2 cellular contexts compared by ENCODE assay signal in the genomic region with DNA sequence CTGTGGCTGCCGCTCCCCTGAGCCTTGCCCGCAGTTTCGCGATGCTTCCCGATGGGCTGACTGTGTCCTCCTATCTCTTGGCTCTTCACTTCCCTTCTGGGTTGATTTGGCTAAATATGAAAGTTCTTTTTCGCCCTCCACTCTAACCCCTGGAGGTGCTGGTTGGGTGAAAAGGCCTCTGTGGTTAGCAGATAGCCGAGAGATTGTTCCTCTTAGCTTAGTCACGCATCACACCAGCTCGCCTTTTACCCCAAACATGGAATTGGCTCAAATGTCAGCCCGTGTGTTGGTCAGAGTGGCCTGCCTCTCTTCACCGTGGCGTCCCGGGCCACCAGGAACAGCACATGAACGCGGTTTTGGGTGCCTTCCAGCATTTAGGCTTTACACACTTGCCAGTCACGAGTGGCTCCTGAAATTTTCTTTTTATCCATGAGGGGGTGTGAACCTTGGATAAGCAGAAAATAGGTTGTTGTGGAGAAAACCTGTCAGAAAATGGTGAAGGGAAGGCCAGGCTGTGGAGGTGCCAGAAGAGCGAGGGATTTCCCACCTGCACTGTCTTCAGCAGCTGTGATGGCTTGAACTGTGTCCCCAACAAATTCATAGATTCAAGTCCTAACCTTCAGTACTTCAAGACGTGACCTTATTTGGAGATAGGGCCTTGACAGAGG.
TF ChIP-seq lines count a peak whose summit lies in the region.

No MANE protein-coding gene starts in this region.

TF ChIP-seq in IMR-90, 13 proteins besides CTCF, POLR2A, EP300 and RAD21:
- no peak for TF ChIP-seq FOS (IDR thresholded peaks at IDR 0.05; ENCODE audit: low read depth, low read length)
- TF ChIP-seq MAFK (IDR thresholded peaks at IDR 0.05; ENCODE audit: low read depth, low read length), result no peak
- no peak for TF ChIP-seq MXI1 (IDR thresholded peaks at IDR 0.05; ENCODE audit: borderline replicate concordance, low read depth, low read length)
- TF ChIP-seq USF2 (IDR thresholded peaks at IDR 0.05; ENCODE audit: low read depth, low read length), result no peak
- no peak for TF ChIP-seq MAZ (IDR thresholded peaks at IDR 0.05; ENCODE audit: borderline replicate concordance, low read depth, low read length)
- no peak for TF ChIP-seq CEBPB (IDR thresholded peaks at IDR 0.05; ENCODE audit: low read depth, low read length)
- TF ChIP-seq ELK1 (IDR thresholded peaks at IDR 0.05; ENCODE audit: borderline replicate concordance, low read depth, low read length), result no peak
TF ChIP-seq in IMR-90: peak in this region for 0.

TF ChIP-seq in SK-N-SH, 30 proteins besides CTCF, POLR2A, EP300 and RAD21:
- TF ChIP-seq GATA2 (CRISPR knock-in tag; IDR thresholded peaks at IDR 0.05) (no peak), SIN3A (IDR thresholded peaks at IDR 0.05; ENCODE audit: borderline replicate concordance, low read depth, low read length) (no peak), JUND (IDR thresholded peaks at IDR 0.05) (no peak), FOXM1 (IDR thresholded peaks at IDR 0.05; ENCODE audit: low read depth) (no peak), RCOR1 (IDR thresholded peaks at IDR 0.05; ENCODE audit: low read length) (no peak), MEF2A (IDR thresholded peaks at IDR 0.05; ENCODE audit: borderline replicate concordance, low read depth) (no peak), FOXJ3 (CRISPR knock-in tag; IDR thresholded peaks at IDR 0.05) (no peak), USF2 (IDR thresholded peaks at IDR 0.05; ENCODE audit: borderline replicate concordance, low read depth, low read length) (no peak), RFX5 (IDR thresholded peaks at IDR 0.05; ENCODE audit: low read length) (no peak), MXI1 (IDR thresholded peaks at IDR 0.05; ENCODE audit: low read depth, low read length) (no peak), FOSL2 (IDR thresholded peaks at IDR 0.05; ENCODE audit: borderline replicate concordance, low read depth) (no peak)
- TF ChIP-seq, protein P1, sequence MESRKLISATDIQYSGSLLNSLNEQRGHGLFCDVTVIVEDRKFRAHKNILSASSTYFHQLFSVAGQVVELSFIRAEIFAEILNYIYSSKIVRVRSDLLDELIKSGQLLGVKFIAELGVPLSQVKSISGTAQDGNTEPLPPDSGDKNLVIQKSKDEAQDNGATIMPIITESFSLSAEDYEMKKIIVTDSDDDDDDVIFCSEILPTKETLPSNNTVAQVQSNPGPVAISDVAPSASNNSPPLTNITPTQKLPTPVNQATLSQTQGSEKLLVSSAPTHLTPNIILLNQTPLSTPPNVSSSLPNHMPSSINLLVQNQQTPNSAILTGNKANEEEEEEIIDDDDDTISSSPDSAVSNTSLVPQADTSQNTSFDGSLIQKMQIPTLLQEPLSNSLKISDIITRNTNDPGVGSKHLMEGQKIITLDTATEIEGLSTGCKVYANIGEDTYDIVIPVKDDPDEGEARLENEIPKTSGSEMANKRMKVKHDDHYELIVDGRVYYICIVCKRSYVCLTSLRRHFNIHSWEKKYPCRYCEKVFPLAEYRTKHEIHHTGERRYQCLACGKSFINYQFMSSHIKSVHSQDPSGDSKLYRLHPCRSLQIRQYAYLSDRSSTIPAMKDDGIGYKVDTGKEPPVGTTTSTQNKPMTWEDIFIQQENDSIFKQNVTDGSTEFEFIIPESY (IDR thresholded peaks at IDR 0.05; ENCODE audit: borderline replicate concordance, low read depth), result no peak
- TF ChIP-seq, protein P2, sequence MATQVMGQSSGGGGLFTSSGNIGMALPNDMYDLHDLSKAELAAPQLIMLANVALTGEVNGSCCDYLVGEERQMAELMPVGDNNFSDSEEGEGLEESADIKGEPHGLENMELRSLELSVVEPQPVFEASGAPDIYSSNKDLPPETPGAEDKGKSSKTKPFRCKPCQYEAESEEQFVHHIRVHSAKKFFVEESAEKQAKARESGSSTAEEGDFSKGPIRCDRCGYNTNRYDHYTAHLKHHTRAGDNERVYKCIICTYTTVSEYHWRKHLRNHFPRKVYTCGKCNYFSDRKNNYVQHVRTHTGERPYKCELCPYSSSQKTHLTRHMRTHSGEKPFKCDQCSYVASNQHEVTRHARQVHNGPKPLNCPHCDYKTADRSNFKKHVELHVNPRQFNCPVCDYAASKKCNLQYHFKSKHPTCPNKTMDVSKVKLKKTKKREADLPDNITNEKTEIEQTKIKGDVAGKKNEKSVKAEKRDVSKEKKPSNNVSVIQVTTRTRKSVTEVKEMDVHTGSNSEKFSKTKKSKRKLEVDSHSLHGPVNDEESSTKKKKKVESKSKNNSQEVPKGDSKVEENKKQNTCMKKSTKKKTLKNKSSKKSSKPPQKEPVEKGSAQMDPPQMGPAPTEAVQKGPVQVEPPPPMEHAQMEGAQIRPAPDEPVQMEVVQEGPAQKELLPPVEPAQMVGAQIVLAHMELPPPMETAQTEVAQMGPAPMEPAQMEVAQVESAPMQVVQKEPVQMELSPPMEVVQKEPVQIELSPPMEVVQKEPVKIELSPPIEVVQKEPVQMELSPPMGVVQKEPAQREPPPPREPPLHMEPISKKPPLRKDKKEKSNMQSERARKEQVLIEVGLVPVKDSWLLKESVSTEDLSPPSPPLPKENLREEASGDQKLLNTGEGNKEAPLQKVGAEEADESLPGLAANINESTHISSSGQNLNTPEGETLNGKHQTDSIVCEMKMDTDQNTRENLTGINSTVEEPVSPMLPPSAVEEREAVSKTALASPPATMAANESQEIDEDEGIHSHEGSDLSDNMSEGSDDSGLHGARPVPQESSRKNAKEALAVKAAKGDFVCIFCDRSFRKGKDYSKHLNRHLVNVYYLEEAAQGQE (IDR thresholded peaks at IDR 0.05; ENCODE audit: low read depth, low read length), result no peak
- TF ChIP-seq, protein P3, sequence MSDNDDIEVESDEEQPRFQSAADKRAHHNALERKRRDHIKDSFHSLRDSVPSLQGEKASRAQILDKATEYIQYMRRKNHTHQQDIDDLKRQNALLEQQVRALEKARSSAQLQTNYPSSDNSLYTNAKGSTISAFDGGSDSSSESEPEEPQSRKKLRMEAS (IDR thresholded peaks at IDR 0.05; ENCODE audit: low read depth), result no peak
- TF ChIP-seq, protein P4, sequence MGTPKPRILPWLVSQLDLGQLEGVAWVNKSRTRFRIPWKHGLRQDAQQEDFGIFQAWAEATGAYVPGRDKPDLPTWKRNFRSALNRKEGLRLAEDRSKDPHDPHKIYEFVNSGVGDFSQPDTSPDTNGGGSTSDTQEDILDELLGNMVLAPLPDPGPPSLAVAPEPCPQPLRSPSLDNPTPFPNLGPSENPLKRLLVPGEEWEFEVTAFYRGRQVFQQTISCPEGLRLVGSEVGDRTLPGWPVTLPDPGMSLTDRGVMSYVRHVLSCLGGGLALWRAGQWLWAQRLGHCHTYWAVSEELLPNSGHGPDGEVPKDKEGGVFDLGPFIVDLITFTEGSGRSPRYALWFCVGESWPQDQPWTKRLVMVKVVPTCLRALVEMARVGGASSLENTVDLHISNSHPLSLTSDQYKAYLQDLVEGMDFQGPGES (IDR thresholded peaks at IDR 0.05; ENCODE audit: low read depth, low read length), result no peak
